24 cellular contexts compared by ENCODE assay signal in genomic region chr17:65918450-65918849, GRCh38.
A peak's percentile ranks its signal among the peaks of the same experiment; 100 is the strongest.
DNase-seq lines count a peak whose midpoint lies in the region; ATAC-seq, FAIRE-seq and TF ChIP-seq lines count a peak whose summit lies in the region.
"Had no signal": no experiment of that assay in that cellular context is flagged by ENCODE, and none has a peak within 500 bp of the region (broad histone marks: within the 10 kb centered on the region; RNA-seq: fewer than 3 reads in every experiment).

No MANE protein-coding gene starts in this region.

- H3K27me3 ChIP-seq in left ventricle myocardium inferior (ENCODE audit: low read depth) (no peaks in the 10 kb centered on the region), pancreas (no peaks in the 10 kb centered on the region)
- H3K27me3 ChIP-seq: BLaER1 had no signal

- H3K27ac ChIP-seq in left ventricle myocardium inferior (replicated peaks) (peak overlapping the region; percentile 23), pancreas (peak overlapping the region in 2 of 4 donors; percentile 50 to 53)
- H3K27ac ChIP-seq: BLaER1 had no signal

- DNase-seq in left ventricle myocardium inferior (no peak), left ventricle myocardium superior (no peak), foreskin melanocyte (peak; percentile 38), pancreas (no peak), GM12892 (ENCODE audit: insufficient read length) (no peak)
- DNase-seq: activated B cell treated with CpG ODN at 0.5 μM for 24 hours; activated CD4-positive, alpha-beta T cell treated with anti-CD3 and anti-CD28 coated beads, Interleukin-2, amount 50 U/mL, for 4 hours; activated effector memory CD4-positive, alpha-beta T cell treated with anti-CD3 and anti-CD28 coated beads, Interleukin-2, amount 50 U/mL, for 16 hours; EL; naive thymus-derived CD4-positive, alpha-beta T cell; NCI-H1694 treated with DMSO at 0.1 percent for 48 hours; NCI-H526; stimulated activated CD4-positive, alpha-beta T cell treated with anti-CD3 and anti-CD28 coated beads, Interleukin-4, amount 100 ng/mL, for 1 hour; stimulated activated naive CD8-positive, alpha-beta T cell treated with anti-CD3 and anti-CD28 coated beads, Interleukin-15, Interleukin-2, amounts not matched to agents 100 U/mL and 50 U/mL, for 24 hours; trophoblast cell had no signal

- H3K9me3 ChIP-seq in left ventricle myocardium inferior (replicated peaks) (no peaks in the 10 kb centered on the region), pancreas (no peaks in the 10 kb centered on the region)
- H3K9me3 ChIP-seq: BLaER1 had no signal

- no peak for TF ChIP-seq POLR2A in GM12892 (IDR thresholded peaks at IDR 0.05; ENCODE audit: low read depth, low read length)

- TF ChIP-seq CTCF in left ventricle myocardium inferior (IDR thresholded peaks at IDR 0.05; ENCODE audit: borderline replicate concordance) (no peak), pancreas (IDR thresholded peaks at IDR 0.05) (no peak)

- H3K36me3 ChIP-seq in left ventricle myocardium inferior: no peaks in the 10 kb centered on the region
- no peaks in the 10 kb centered on the region for H3K36me3 ChIP-seq in pancreas
- H3K36me3 ChIP-seq: BLaER1 had no signal

- no peak for FAIRE-seq in pancreas (lab: Jason Lieb, UNC)
- FAIRE-seq in GM12892 (lab: Jason Lieb, UNC): no peak
- FAIRE-seq: A204.1, bronchial epithelial cell, frontal cortex, keratinocyte had no signal

- ATAC-seq in left ventricle myocardium superior (no peak), pancreas (peak; percentile 28 to 71 (median 51)), GM21381 (IDR thresholded peaks at IDR 0.05; ENCODE audit: unreplicated experiment) (no peak), GM19397 (IDR thresholded peaks at IDR 0.05; ENCODE audit: unreplicated experiment) (no peak), GM21423 (IDR thresholded peaks at IDR 0.05; ENCODE audit: unreplicated experiment) (no peak)
- ATAC-seq: naive thymus-derived CD4-positive, alpha-beta T cell; SK-N-SH treated with all-trans-retinoic acid at 6 μM for 48 hours; stimulated activated naive CD8-positive, alpha-beta T cell treated with anti-CD3 and anti-CD28 coated beads, Interleukin-15, Interleukin-2, amounts not matched to agents 100 U/mL and 50 U/mL, for 24 hours had no signal

- intact Hi-C loops in left ventricle myocardium inferior (cut with micrococcal nuclease): no loop called here
- intact Hi-C loops in left ventricle myocardium superior (cut with micrococcal nuclease): no loop called here
- intact Hi-C loops in pancreas (cut with DNase I): no loop called here

- peaks cover 27% of the 10 kb centered on the region for H3K4me1 ChIP-seq in left ventricle myocardium inferior
- peaks cover 0 to 25% (median 4%) of the 10 kb centered on the region in 3 donors for H3K4me1 ChIP-seq in pancreas
- H3K4me1 ChIP-seq: BLaER1 had no signal

- H3K4me3 ChIP-seq in left ventricle myocardium inferior (no peak overlapping the region), pancreas (no peak overlapping the region)
- H3K4me3 ChIP-seq: BLaER1 had no signal

Comparison
In these comparisons a context has a peak if more than half of its experiments do, and no peak if none do; other contexts are left out.
1. ATAC-seq: peak in pancreas (4 of 4); none in left ventricle myocardium superior (single experiment), GM21381 (single experiment), GM19397 (single experiment) and GM21423 (single experiment).